7 cellular contexts compared by ENCODE assay signal in genomic region chr16:15016951-15017580, GRCh38. TPM values are rescaled to one million over a fixed set of nuclear protein-coding genes. Genes with fewer than 3 reads are reported as not detected.
DNase-seq lines count a peak whose midpoint lies in the region; ATAC-seq and TF ChIP-seq lines count a peak whose summit lies in the region.
"Not testable (repeated sequence)": the region's sequence is repeated elsewhere in the genome, so short reads cannot be mapped to it uniquely, and the experiment has no call there.

No MANE protein-coding gene starts in this region.

- not testable (repeated sequence) for H3K4me2 ChIP-seq in mesendoderm (ENCODE audit: low read length)

- peak overlapping the region; percentile 61 for H3K27ac Mint-ChIP-seq in activated naive CD4-positive, alpha-beta T cell treated with anti-CD3 and anti-CD28 coated beads for 36 hours
- H3K27ac Mint-ChIP-seq in effector memory CD8-positive, alpha-beta T cell = peak overlapping the region; percentile 77 to 89

- WGBS in heart left ventricle, 4 donors = 8 to 22% (median 16%) methylated on average over 4 of the region's 4 CpGs
- no CpG with 5 or more reads among the region's 4 CpGs for WGBS in mesendoderm (ENCODE audit: extremely low coverage, insufficient coverage, low lambda C conversion rate)

- not testable (repeated sequence) for H2BK15ac ChIP-seq in mesendoderm (replicated peaks; ENCODE audit: low read depth)

- H3K27me3 ChIP-seq in heart left ventricle; mesendoderm (ENCODE audit: insufficient read depth, low read length, poor library complexity); skeletal muscle tissue (ENCODE audit: control insufficient read depth in 3 of 3, insufficient read depth in 3 of 3, low read length in 3 of 3): not testable (repeated sequence)

- H3K27ac ChIP-seq in heart left ventricle (peak overlapping the region in 9 of 12 donors; percentile 1 to 61 (median 31)), skeletal muscle tissue (ENCODE audit: low read depth, low read length) (peak overlapping the region; percentile 87)
- H3K27ac ChIP-seq in mesendoderm (ENCODE audit: low read depth, low read length) = not testable (repeated sequence)

- intact Hi-C loops in activated naive CD4-positive, alpha-beta T cell treated with anti-CD3 and anti-CD28 coated beads for 36 hours (cut with micrococcal nuclease) = loop anchor here (10.0 kb wide), 1 partner anchor 628 kb away; the partner anchor contains the start of gene MARF1
- intact Hi-C loops in heart left ventricle (cut with DNase I) = not testable (repeated sequence)

- DNase-seq in GM04503 (ENCODE audit: low read depth) = peak; percentile 13
- peak; percentile 46 for DNase-seq in OCI-M1 (lab: John Stamatoyannopoulos, UW)
- not testable (repeated sequence) for DNase-seq in activated naive CD4-positive, alpha-beta T cell treated with anti-CD3 and anti-CD28 coated beads for 36 hours; effector memory CD8-positive, alpha-beta T cell
- peak in 3 of 5 donors; percentile 59 to 68 (median 63) for DNase-seq in heart left ventricle
- DNase-seq in mesendoderm = peak; percentile 27

- H3K4me3 ChIP-seq in heart left ventricle; mesendoderm (ENCODE audit: low read length); skeletal muscle tissue (ENCODE audit: low read length in 3 of 3): not testable (repeated sequence)

- not testable (repeated sequence) for TF ChIP-seq CTCF in heart left ventricle (IDR thresholded peaks at IDR 0.05)

- not testable (repeated sequence) for H3K27me3 Mint-ChIP-seq in activated naive CD4-positive, alpha-beta T cell treated with anti-CD3 and anti-CD28 coated beads for 36 hours (ENCODE audit: low read depth); effector memory CD8-positive, alpha-beta T cell

- H3K79me2 ChIP-seq in mesendoderm (ENCODE audit: control insufficient read depth, insufficient read depth, low read length) = not testable (repeated sequence)

- not testable (repeated sequence) for H3K79me1 ChIP-seq in mesendoderm (ENCODE audit: low read length)

- peaks cover 0 to 64% (median 41%) of the 10 kb centered on the region in 9 donors for H3K36me3 ChIP-seq in heart left ventricle
- not testable (repeated sequence) for H3K36me3 ChIP-seq in mesendoderm (ENCODE audit: control insufficient read depth, insufficient read depth, low read length)
- peaks cover 4 to 18% (median 14%) of the 10 kb centered on the region in 3 donors for H3K36me3 ChIP-seq in skeletal muscle tissue (ENCODE audit: control insufficient read depth in 3 of 3, insufficient read depth in 3 of 3, low read length in 3 of 3)

- H3K18ac ChIP-seq in mesendoderm (ENCODE audit: low read length) = not testable (repeated sequence)

- H3K4me1 Mint-ChIP-seq in activated naive CD4-positive, alpha-beta T cell treated with anti-CD3 and anti-CD28 coated beads for 36 hours (ENCODE audit: low read depth) = peaks cover 28% of the 10 kb centered on the region
- H3K4me1 Mint-ChIP-seq in effector memory CD8-positive, alpha-beta T cell (ENCODE audit: low read depth in 2 of 2) = peaks cover 15 to 25% of the 10 kb centered on the region in 2 donors

- H4K8ac ChIP-seq in mesendoderm (ENCODE audit: low read depth, low read length) = not testable (repeated sequence)

- H3K56ac ChIP-seq in mesendoderm (ENCODE audit: low read length) = not testable (repeated sequence)

- CTCF ChIA-PET in activated naive CD4-positive, alpha-beta T cell treated with anti-CD3 and anti-CD28 coated beads for 36 hours (lab: Charles Lee) = interaction anchor here (0.6 kb wide), 1 partner anchor 39 kb away, joined by 3 read pairs; no protein-coding TSS in a partner anchor

- H3K9me3 Mint-ChIP-seq in activated naive CD4-positive, alpha-beta T cell treated with anti-CD3 and anti-CD28 coated beads for 36 hours; effector memory CD8-positive, alpha-beta T cell: not testable (repeated sequence)

- H2AK5ac ChIP-seq in mesendoderm (ENCODE audit: low read length) = not testable (repeated sequence)

- not testable (repeated sequence) for TF ChIP-seq POLR2A in heart left ventricle (IDR thresholded peaks at IDR 0.05)

- not testable (repeated sequence) for H2BK120ac ChIP-seq in mesendoderm (ENCODE audit: low read depth, low read length)

- not testable (repeated sequence) for H3K9ac ChIP-seq in mesendoderm (ENCODE audit: low read length)
- H3K9ac ChIP-seq in skeletal muscle tissue (ENCODE audit: low read depth in 1 of 3, low read length in 3 of 3) = peak overlapping the region in 1 of 3 donors; percentile 1

- H3K4me3 Mint-ChIP-seq in activated naive CD4-positive, alpha-beta T cell treated with anti-CD3 and anti-CD28 coated beads for 36 hours; effector memory CD8-positive, alpha-beta T cell: not testable (repeated sequence)

- not testable (repeated sequence) for ATAC-seq in effector memory CD8-positive, alpha-beta T cell (replicated peaks)
- peak; percentile 78 to 88 (median 83) for ATAC-seq in heart left ventricle

- H3K9me3 ChIP-seq in heart left ventricle; skeletal muscle tissue (ENCODE audit: control insufficient read depth in 3 of 3, low read length in 3 of 3): not testable (repeated sequence)

- peaks cover 8 to 41% (median 23%) of the 10 kb centered on the region in 12 donors for H3K4me1 ChIP-seq in heart left ventricle
- not testable (repeated sequence) for H3K4me1 ChIP-seq in mesendoderm (ENCODE audit: control insufficient read depth, low read depth, low read length)
- H3K4me1 ChIP-seq in skeletal muscle tissue (ENCODE audit: control insufficient read depth in 3 of 3, insufficient read depth in 3 of 3, low read length in 3 of 3) = peaks cover 22 to 36% (median 27%) of the 10 kb centered on the region in 3 donors

- H4K5ac ChIP-seq in mesendoderm (ENCODE audit: low read length) = not testable (repeated sequence)

- not testable (repeated sequence) for H2BK5ac ChIP-seq in mesendoderm (ENCODE audit: low read length)

- H3K23ac ChIP-seq in mesendoderm (ENCODE audit: low read length) = not testable (repeated sequence)

- H3K4ac ChIP-seq in mesendoderm (ENCODE audit: low read depth, low read length) = not testable (repeated sequence)

- H3K36me3 Mint-ChIP-seq in activated naive CD4-positive, alpha-beta T cell treated with anti-CD3 and anti-CD28 coated beads for 36 hours (ENCODE audit: low read depth) = peaks cover 20% of the 10 kb centered on the region
- peaks cover 81% of the 10 kb centered on the region for H3K36me3 Mint-ChIP-seq in effector memory CD8-positive, alpha-beta T cell (ENCODE audit: insufficient read depth)

RNA-seq across cellular contexts. Expression of gene NTAN1, which starts 38.8 kb away (rescaled TPM):
- total RNA-seq in activated naive CD4-positive, alpha-beta T cell treated with anti-CD3 and anti-CD28 coated beads for 36 hours = 10 to 100 TPM; 30.0 to 36.1 TPM
- total RNA-seq in heart left ventricle = 10 to 100 TPM; 14.8 to 52.0 (median 29.8) TPM
- polyA plus RNA-seq in heart left ventricle = 10 to 100 TPM; 29.2 to 31.9 TPM
- 44.2 TPM for polyA plus RNA-seq in mesendoderm (2013, experiment 1 of 2)
- polyA plus RNA-seq in mesendoderm (2013, experiment 2 of 2) = 44.6 TPM
- 39.7 TPM for total RNA-seq in skeletal muscle tissue

RNA-seq across cellular contexts. Expression of gene PDXDC1, which starts 42.2 kb away (rescaled TPM):
- total RNA-seq in activated naive CD4-positive, alpha-beta T cell treated with anti-CD3 and anti-CD28 coated beads for 36 hours = 10 to 100 TPM; 52.6 to 53.9 TPM
- total RNA-seq in heart left ventricle (10 to 100 TPM; 43.4 to 80.0 (median 74.5) TPM), skeletal muscle tissue (36.0 TPM)
- 10 to 100 TPM; 19.9 to 68.9 TPM for polyA plus RNA-seq in heart left ventricle
- 48.1 TPM for polyA plus RNA-seq in mesendoderm (2013, experiment 1 of 2)
- polyA plus RNA-seq in mesendoderm (2013, experiment 2 of 2) = 48.1 TPM
